Comparison of ENCODE assay signal across 8 cellular contexts in genomic region chr7:149194799-149195179, GRCh38. TPM values are rescaled to one million over a fixed set of nuclear protein-coding genes. Genes with fewer than 3 reads are reported as not detected.
DNase-seq lines count a peak whose midpoint lies in the region; ATAC-seq, FAIRE-seq and TF ChIP-seq lines count a peak whose summit lies in the region.

No MANE protein-coding gene starts in this region.

- no peak for ATAC-seq in heart left ventricle
- ATAC-seq in Right ventricle myocardium superior (ENCODE audit: poor library complexity) = no peak
- no peak for ATAC-seq in GM12878
- no peak for ATAC-seq in memory B cell (ENCODE audit: low read depth)
- ATAC-seq in GM18868 (IDR thresholded peaks at IDR 0.05; ENCODE audit: unreplicated experiment) = no peak

- H3K36me3 ChIP-seq in heart left ventricle = peaks cover 0 to 20% (median 15%) of the 10 kb centered on the region in 9 donors
- peaks cover 5% of the 10 kb centered on the region in 2 experiments for H3K36me3 ChIP-seq in GM12878 (ENCODE audit: control insufficient read depth in 2 of 2, insufficient read depth in 2 of 2, low read length in 1 of 2)
- peaks cover 2% of the 10 kb centered on the region for H3K36me3 ChIP-seq in urinary bladder (ENCODE audit: insufficient read depth)

- peaks cover 14% of the 10 kb centered on the region for H3K36me3 Mint-ChIP-seq in memory B cell

- H4K20me1 ChIP-seq in GM12878 (ENCODE audit: control insufficient read depth, insufficient read depth) = no peaks in the 10 kb centered on the region

- no peaks in the 10 kb centered on the region for H3K27me3 Mint-ChIP-seq in memory B cell

- no TSS peak for BruUV-seq in GM12878 (replicated peaks; lab: Mats Ljungman, UMichigan)

- H3K9me3 ChIP-seq in heart left ventricle (no peaks in the 10 kb centered on the region), GM12878 (replicated peaks; ENCODE audit: control insufficient read depth, insufficient read depth, low read length) (no peaks in the 10 kb centered on the region)

- peak overlapping the region; percentile 74 for H3K4me2 ChIP-seq in GM12878 (ENCODE audit: control insufficient read depth, insufficient read depth)

- intact Hi-C loops in heart left ventricle (cut with DNase I) = no loop called here
- intact Hi-C loops in Right ventricle myocardium superior (cut with DNase I) = no loop called here
- intact Hi-C loops in GM12878 (cut with micrococcal nuclease; ENCODE audit: unreplicated experiment) = loop anchor here (1.0 to 5.0 kb wide), 4 partner anchors 20 to 68 kb away; partner anchors contain the start of genes ZNF212, ZNF398 and ZNF425

- TF ChIP-seq EP300 in GM12878 (IDR thresholded peaks at IDR 0.05; ENCODE audit: borderline replicate concordance in 1 of 2, control insufficient read depth in 1 of 2, low read depth in 2 of 2, low read length in 2 of 2) = no peak

- in situ Hi-C loops in GM12878 (cut with MboI) = no loop called here

- WGBS in heart left ventricle, 4 donors = 82 to 90% (median 86%) methylated on average over 4 of the region's 4 CpGs
- WGBS in GM12878 (ENCODE audit: insufficient coverage, insufficient replicate concordance, low lambda C conversion rate, missing lambda C conversion rate) = 81% methylated on average over 4 of the region's 4 CpGs
- 82% methylated on average over 4 of the region's 4 CpGs for WGBS in urinary bladder

- peaks cover 31% of the 10 kb centered on the region for H3K79me2 ChIP-seq in GM12878 (ENCODE audit: control insufficient read depth, insufficient read depth, low read length)

- CTCF ChIA-PET in GM12878 (lab: Yijun Ruan, JAX) = interaction anchor here (0.6 to 2.4 kb wide), 18 partner anchors 8 to 335 kb away, joined by 3 to 11 read pairs (median 3); partner anchors contain the start of genes ZNF398 and ZNF425

- H3K27me3 ChIP-seq in heart left ventricle (peaks cover 0 to 3% (median 0%) of the 10 kb centered on the region in 9 donors), GM12878 (replicated peaks in 1 of 2; ENCODE audit: control insufficient read depth in 2 of 2, insufficient read depth in 2 of 2, low read length in 1 of 2) (no peaks in the 10 kb centered on the region)

- no peak for FAIRE-seq in GM12878 (lab: Jason Lieb, UNC)

- H3K4me3 ChIP-seq in heart left ventricle = peak overlapping the region; percentile 71 to 99 (median 82)
- peak overlapping the region; percentile 89; the same call in 1 of the 2 replicates for H3K4me3 ChIP-seq in GM12878
- peak overlapping the region; percentile 94 for H3K4me3 ChIP-seq in urinary bladder (ENCODE audit: low read depth, low read length)

- no peak for TF ChIP-seq POLR2A in heart left ventricle (IDR thresholded peaks at IDR 0.05)
- no peak for TF ChIP-seq POLR2A in GM12878 (IDR thresholded peaks at IDR 0.05; ENCODE audit: low read depth, low read length)

- SMC1A ChIA-PET in GM12878 (lab: Charles Lee; ENCODE audit: uncharacterized antibody, unreplicated experiment) = interaction anchor here (0.9 to 1.6 kb wide), 7 partner anchors 10 to 610 kb away, joined by 3 to 5 read pairs (median 4); no protein-coding TSS in a partner anchor

- peak overlapping the region; percentile 91 for H2AFZ ChIP-seq in GM12878 (ENCODE audit: control insufficient read depth, low read depth, low read length)

- RAD21 ChIA-PET in GM12878 (lab: Charles Lee; ENCODE audit: unreplicated experiment) = interaction anchor here (1.3 to 2.1 kb wide), 8 partner anchors 48 to 547 kb away, joined by 3 to 15 read pairs (median 4); partner anchors contain the start of genes ZNF398, ZNF425 and ZNF783

- TF ChIP-seq CTCF in heart left ventricle (IDR thresholded peaks at IDR 0.05) (no peak), GM12878 (IDR thresholded peaks at IDR 0.05 in 2 of 3, conservative IDR thresholded peaks at IDR 0.05 in 1 of 3; ENCODE audit: control insufficient read depth in 2 of 3, extremely low read depth in 1 of 3, insufficient read depth in 1 of 3, low read depth in 3 of 3, low read length in 3 of 3) (no peak)

- POLR2A ChIA-PET in GM12878 (lab: Charles Lee) = interaction anchor here (0.9 to 4.3 kb wide), 4 partner anchors 45 to 96 kb away, joined by 3 to 20 read pairs (median 3); partner anchors contain the start of genes ZNF212 and ZNF398

- peaks cover 12% of the 10 kb centered on the region for H3K4me1 Mint-ChIP-seq in memory B cell

- H3K27ac Mint-ChIP-seq in memory B cell = no peak overlapping the region

- H3K9me3 Mint-ChIP-seq in memory B cell = no peaks in the 10 kb centered on the region

- peak overlapping the region; percentile 84 for H3K4me3 Mint-ChIP-seq in memory B cell

- no peak for DNase-seq in heart left ventricle
- no peak for DNase-seq in Right ventricle myocardium superior
- DNase-seq in GM12878 (ENCODE audit: low read depth, low spot score) = no peak
- no peak for DNase-seq in memory B cell (ENCODE audit: low spot score in 2 of 2)
- DNase-seq in NCI-H1436 (lab: John Stamatoyannopoulos, UW) = no peak
- DNase-seq in Kasumi-1 (lab: John Stamatoyannopoulos, UW) = no peak

- H3K9ac ChIP-seq in GM12878 (ENCODE audit: control insufficient read depth, insufficient read depth, low read length) = peak overlapping the region; percentile 93

- H3K27ac ChIP-seq in heart left ventricle (peak overlapping the region in 11 of 12 donors; percentile 86 to 97 (median 91)), GM12878 (ENCODE audit: control insufficient read depth, insufficient read depth) (no peak overlapping the region; the same call in 1 of the 2 replicates), urinary bladder (ENCODE audit: low read depth) (peak overlapping the region; percentile 31)

- H3K4me1 ChIP-seq in heart left ventricle (peaks cover 0 to 25% (median 22%) of the 10 kb centered on the region in 12 donors), GM12878 (ENCODE audit: control insufficient read depth, insufficient read depth, low read length) (0 out of 2 replicates have a peak, but pooled peaks cover 3% of the 10 kb centered on the region), urinary bladder (ENCODE audit: insufficient read depth) (no peaks in the 10 kb centered on the region)

- no peak for TF ChIP-seq RAD21 in GM12878 (IDR thresholded peaks at IDR 0.05; ENCODE audit: insufficient read depth, low read depth, low read length)

RNA-seq across cellular contexts. Expression of gene ZNF282, which starts 0.6 kb away (rescaled TPM):
- total RNA-seq in heart left ventricle (10 to 100 TPM; 11.0 to 21.4 (median 13.0) TPM), Right ventricle myocardium superior (11.1 TPM), GM12878 (2014; rRNA removed) (14.2 and 15.2 TPM in 2 replicates), GM12878 (2014; rRNA removed; fragmentation: Illumina TruSeq; extraction: Trizol) (8.3 and 8.4 TPM in 2 replicates), GM12878 (2021) (28.4 and 30.9 TPM in 2 replicates), urinary bladder (20.8 TPM)
- polyA plus RNA-seq in heart left ventricle (10 to 100 TPM in 1 of 2 donors, 1 to 10 TPM in 1; 6.6 to 12.5 TPM), GM12878 (2011; rRNA removed) (6.5 and 14.3 TPM in 2 replicates), GM12878 (2014; fragmentation: Illumina TruSeq; extraction: Trizol) (2.7 and 7.8 TPM in 2 replicates), GM12878 (2014; fragmentation: Nextera tagmentation; extraction: Ambion mirVana) (under 1 TPM; 0.35 to 0.84 TPM), GM12878 (2014; rRNA removed) (18.2 and 28.3 TPM in 2 replicates), GM12878 (2016; fragmentation: Nextera tagmentation; extraction: Ambion mirVana) (1 to 10 TPM; 2.2 to 2.5 TPM), urinary bladder (20.1 TPM)
- 29.0 and 61.3 TPM in 2 replicates for total RNA-seq in GM12878 (2013; cell fraction: nucleolus; rRNA removed)
- polyA plus RNA-seq in GM12878 (2011; ENCODE audit: low read depth) = 3.8 TPM
- 11.9 and 17.1 TPM in 2 replicates for polyA plus RNA-seq in GM12878 (2011; cell fraction: cytosol; rRNA removed)
- 22.0 and 28.1 TPM in 2 replicates for polyA plus RNA-seq in GM12878 (2011; cell fraction: nucleus; rRNA removed)
- 10.7 and 12.8 TPM in 2 replicates for polyA plus RNA-seq in GM12878 (2012)
- polyA minus RNA-seq in GM12878 (2011; rRNA and poly(A)+ RNA removed) = 8.1 and 18.7 TPM in 2 replicates
- polyA minus RNA-seq in GM12878 (2011; cell fraction: cytosol; rRNA and poly(A)+ RNA removed) = 10.2 and 11.0 TPM in 2 replicates
- 16.7 and 17.4 TPM in 2 replicates for polyA minus RNA-seq in GM12878 (2011; cell fraction: nucleus; rRNA and poly(A)+ RNA removed)

RNA-seq across cellular contexts. Expression of gene ZNF212, which starts 44.7 kb away (rescaled TPM):
- total RNA-seq in heart left ventricle (1 to 10 TPM; 3.4 to 6.3 (median 4.3) TPM), Right ventricle myocardium superior (5.5 TPM), GM12878 (2014; rRNA removed) (4.6 and 5.6 TPM in 2 replicates), GM12878 (2014; rRNA removed; fragmentation: Illumina TruSeq; extraction: Trizol) (4.4 TPM in 2 replicates), GM12878 (2021) (9.4 and 11.6 TPM in 2 replicates), urinary bladder (5.5 TPM)
- polyA plus RNA-seq in heart left ventricle (1 to 10 TPM; 3.9 to 4.9 TPM), GM12878 (2011; rRNA removed) (3.1 and 3.7 TPM in 2 replicates), GM12878 (2014; fragmentation: Illumina TruSeq; extraction: Trizol) (3.3 and 5.7 TPM in 2 replicates), GM12878 (2014; fragmentation: Nextera tagmentation; extraction: Ambion mirVana) (1 to 10 TPM; 1.2 to 2.1 TPM), GM12878 (2014; rRNA removed) (5.1 and 6.1 TPM in 2 replicates), GM12878 (2016; fragmentation: Nextera tagmentation; extraction: Ambion mirVana) (1 to 10 TPM; 8.7 to 9.6 TPM), urinary bladder (8.5 TPM)
- 16.7 and 19.2 TPM in 2 replicates for total RNA-seq in GM12878 (2013; cell fraction: nucleolus; rRNA removed)
- 4.9 TPM for polyA plus RNA-seq in GM12878 (2011; ENCODE audit: low read depth)
- 4.3 and 5.1 TPM in 2 replicates for polyA plus RNA-seq in GM12878 (2011; cell fraction: cytosol; rRNA removed)
- polyA plus RNA-seq in GM12878 (2011; cell fraction: nucleus; rRNA removed) = 8.6 and 11.1 TPM in 2 replicates
- 5.6 and 6.9 TPM in 2 replicates for polyA plus RNA-seq in GM12878 (2012)
- 2.0 and 5.6 TPM in 2 replicates for polyA minus RNA-seq in GM12878 (2011; rRNA and poly(A)+ RNA removed)
- polyA minus RNA-seq in GM12878 (2011; cell fraction: cytosol; rRNA and poly(A)+ RNA removed) = 1.2 and 2.1 TPM in 2 replicates
- 4.6 and 7.7 TPM in 2 replicates for polyA minus RNA-seq in GM12878 (2011; cell fraction: nucleus; rRNA and poly(A)+ RNA removed)

RNA-seq across cellular contexts. Expression of gene ZNF398, which starts 47.5 kb away (rescaled TPM):
- 10 to 100 TPM in 3 of 9 donors, 1 to 10 TPM in 6; 6.5 to 14.4 (median 8.9) TPM for total RNA-seq in heart left ventricle
- polyA plus RNA-seq in heart left ventricle = 1 to 10 TPM; 2.1 to 4.9 TPM
- total RNA-seq in Right ventricle myocardium superior = 6.3 TPM
- total RNA-seq in GM12878 (2013; cell fraction: nucleolus; rRNA removed) = 18.3 and 23.5 TPM in 2 replicates
- 9.8 and 13.6 TPM in 2 replicates for total RNA-seq in GM12878 (2014; rRNA removed)
- 9.3 and 9.5 TPM in 2 replicates for total RNA-seq in GM12878 (2014; rRNA removed; fragmentation: Illumina TruSeq; extraction: Trizol)
- total RNA-seq in GM12878 (2021) = 12.9 and 15.3 TPM in 2 replicates
- 3.9 TPM for polyA plus RNA-seq in GM12878 (2011; ENCODE audit: low read depth)
- 4.1 and 8.1 TPM in 2 replicates for polyA plus RNA-seq in GM12878 (2011; rRNA removed)
- 7.9 and 9.8 TPM in 2 replicates for polyA plus RNA-seq in GM12878 (2011; cell fraction: cytosol; rRNA removed)
- 12.4 and 12.9 TPM in 2 replicates for polyA plus RNA-seq in GM12878 (2011; cell fraction: nucleus; rRNA removed)
- polyA plus RNA-seq in GM12878 (2012) = 4.8 TPM in 2 replicates
- polyA plus RNA-seq in GM12878 (2014; fragmentation: Illumina TruSeq; extraction: Trizol) = 8.3 and 10.4 TPM in 2 replicates
- polyA plus RNA-seq in GM12878 (2014; fragmentation: Nextera tagmentation; extraction: Ambion mirVana) = 1 to 10 TPM; 2.3 to 2.5 TPM
- polyA plus RNA-seq in GM12878 (2014; rRNA removed) = 7.8 and 9.3 TPM in 2 replicates
- polyA plus RNA-seq in GM12878 (2016; fragmentation: Nextera tagmentation; extraction: Ambion mirVana) = 10 to 100 TPM; 10.6 to 10.9 TPM
- 20.1 and 23.0 TPM in 2 replicates for polyA minus RNA-seq in GM12878 (2011; rRNA and poly(A)+ RNA removed)
- polyA minus RNA-seq in GM12878 (2011; cell fraction: cytosol; rRNA and poly(A)+ RNA removed) = 6.5 TPM in 2 replicates
- polyA minus RNA-seq in GM12878 (2011; cell fraction: nucleus; rRNA and poly(A)+ RNA removed) = 9.1 and 18.6 TPM in 2 replicates
- 16.3 TPM for total RNA-seq in urinary bladder
- polyA plus RNA-seq in urinary bladder = 6.8 TPM
